ENCODE assay signal across 21 cellular contexts in genomic region chr3:64133991-64134390, GRCh38.
"Had no signal": no experiment of that assay in that cellular context is flagged by ENCODE, and none has a peak within 500 bp of the region (broad histone marks: within the 10 kb centered on the region; RNA-seq: fewer than 3 reads in every experiment).

No MANE protein-coding gene starts in this region.

- H3K4me1 ChIP-seq: spleen had no signal

- H3K27ac ChIP-seq: coronary artery, neutrophil, spleen, thoracic aorta had no signal

- H3K36me3 Mint-ChIP-seq: naive B cell; stimulated activated memory B cell treated with anti-CD40 and anti-IgM and Interleukin-4, amounts not matched to agents 10 μg/mL and 1 μg/mL and 100 μg/mL, for 72 hours had no signal

- H3K27me3 Mint-ChIP-seq: naive B cell; stimulated activated memory B cell treated with anti-CD40 and anti-IgM and Interleukin-4, amounts not matched to agents 10 μg/mL and 1 μg/mL and 100 μg/mL, for 72 hours had no signal

- H3K4me3 ChIP-seq: coronary artery, lung, spleen, thoracic aorta, transverse colon had no signal

- H3K4me3 Mint-ChIP-seq: naive B cell; stimulated activated memory B cell treated with anti-CD40 and anti-IgM and Interleukin-4, amounts not matched to agents 10 μg/mL and 1 μg/mL and 100 μg/mL, for 72 hours; stimulated activated naive CD8-positive, alpha-beta T cell treated with anti-CD3 and anti-CD28 coated beads, Interleukin-15, amount 100 ng/mL, for 72 hours had no signal

- DNase-seq: caudate nucleus; effector CD4-positive, alpha-beta T cell; glutamatergic neuron; left colon; left ventricle myocardium superior; mesendoderm; naive B cell; posterior cingulate gyrus; right cardiac atrium; spleen; stimulated activated CD4-positive, alpha-beta T cell treated with anti-CD3 and anti-CD28 coated beads, Interleukin-15, amount 100 ng/mL, for 24 hours; stimulated activated CD4-positive, alpha-beta T cell treated with anti-CD3 and anti-CD28 coated beads, Interleukin-1b, Interleukin-23, amount 100 ng/mL, for 48 hours; stimulated activated CD4-positive, alpha-beta T cell treated with anti-CD3 and anti-CD28 coated beads, Interleukin-4, amount 100 ng/mL, for 24 hours; stimulated activated naive CD8-positive, alpha-beta T cell treated with anti-CD3 and anti-CD28 coated beads, Interleukin-15, amount 100 ng/mL, for 72 hours; substantia nigra; transverse colon had no signal

- H3K36me3 ChIP-seq: neutrophil, spleen, thoracic aorta, transverse colon had no signal

- H3K9me3 Mint-ChIP-seq: stimulated activated memory B cell treated with anti-CD40 and anti-IgM and Interleukin-4, amounts not matched to agents 10 μg/mL and 1 μg/mL and 100 μg/mL, for 72 hours; stimulated activated naive CD8-positive, alpha-beta T cell treated with anti-CD3 and anti-CD28 coated beads, Interleukin-15, amount 100 ng/mL, for 72 hours had no signal

- ATAC-seq: left colon; left ventricle myocardium superior; right cardiac atrium; stimulated activated memory B cell treated with anti-CD40 and anti-IgM and Interleukin-4, amounts not matched to agents 10 μg/mL and 1 μg/mL and 100 μg/mL, for 72 hours; stimulated activated naive CD8-positive, alpha-beta T cell treated with anti-CD3 and anti-CD28 coated beads, Interleukin-15, amount 100 ng/mL, for 72 hours had no signal

- H3K27ac Mint-ChIP-seq: naive B cell; stimulated activated memory B cell treated with anti-CD40 and anti-IgM and Interleukin-4, amounts not matched to agents 10 μg/mL and 1 μg/mL and 100 μg/mL, for 72 hours; stimulated activated naive CD8-positive, alpha-beta T cell treated with anti-CD3 and anti-CD28 coated beads, Interleukin-15, amount 100 ng/mL, for 72 hours had no signal

- H3K4me1 Mint-ChIP-seq: naive B cell; stimulated activated memory B cell treated with anti-CD40 and anti-IgM and Interleukin-4, amounts not matched to agents 10 μg/mL and 1 μg/mL and 100 μg/mL, for 72 hours; stimulated activated naive CD8-positive, alpha-beta T cell treated with anti-CD3 and anti-CD28 coated beads, Interleukin-15, amount 100 ng/mL, for 72 hours had no signal

- H3K9me3 ChIP-seq: neutrophil, spleen, thoracic aorta, transverse colon had no signal

- H3K27me3 ChIP-seq: spleen, transverse colon had no signal
